ENCODE assay signal across 1 cellular context in the genomic region with DNA sequence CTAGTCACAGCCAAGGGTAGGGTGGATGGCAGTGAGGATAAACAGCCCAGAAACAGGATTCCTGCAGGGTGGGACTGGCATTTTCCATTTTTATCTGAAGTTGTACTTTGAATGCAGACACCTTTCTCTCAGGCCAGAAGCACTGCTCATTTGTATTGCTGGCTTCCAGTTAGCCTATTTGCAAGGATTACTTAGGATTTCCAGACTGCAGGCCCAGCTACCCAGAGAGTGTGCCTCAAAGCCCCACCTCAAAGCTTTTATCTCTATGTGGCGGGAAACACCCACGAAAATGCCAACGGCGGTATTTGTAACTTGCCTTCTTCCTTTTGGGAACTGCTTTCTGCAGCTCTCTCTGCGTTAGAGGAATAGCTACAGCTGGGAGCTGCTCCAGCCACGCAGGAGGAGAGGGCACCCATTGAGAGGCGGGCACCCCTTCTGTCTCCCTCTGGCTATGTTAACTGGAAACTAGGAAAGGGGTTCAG.
A peak's percentile ranks its signal among the peaks of the same experiment; 100 is the strongest.
TF ChIP-seq lines count a peak whose summit lies in the region.

No MANE protein-coding gene starts in this region.

TF ChIP-seq in HepG2, 621 proteins besides CTCF, POLR2A, EP300 and RAD21 (continued from another document and continues in another):
- TF ChIP-seq, protein P1, sequence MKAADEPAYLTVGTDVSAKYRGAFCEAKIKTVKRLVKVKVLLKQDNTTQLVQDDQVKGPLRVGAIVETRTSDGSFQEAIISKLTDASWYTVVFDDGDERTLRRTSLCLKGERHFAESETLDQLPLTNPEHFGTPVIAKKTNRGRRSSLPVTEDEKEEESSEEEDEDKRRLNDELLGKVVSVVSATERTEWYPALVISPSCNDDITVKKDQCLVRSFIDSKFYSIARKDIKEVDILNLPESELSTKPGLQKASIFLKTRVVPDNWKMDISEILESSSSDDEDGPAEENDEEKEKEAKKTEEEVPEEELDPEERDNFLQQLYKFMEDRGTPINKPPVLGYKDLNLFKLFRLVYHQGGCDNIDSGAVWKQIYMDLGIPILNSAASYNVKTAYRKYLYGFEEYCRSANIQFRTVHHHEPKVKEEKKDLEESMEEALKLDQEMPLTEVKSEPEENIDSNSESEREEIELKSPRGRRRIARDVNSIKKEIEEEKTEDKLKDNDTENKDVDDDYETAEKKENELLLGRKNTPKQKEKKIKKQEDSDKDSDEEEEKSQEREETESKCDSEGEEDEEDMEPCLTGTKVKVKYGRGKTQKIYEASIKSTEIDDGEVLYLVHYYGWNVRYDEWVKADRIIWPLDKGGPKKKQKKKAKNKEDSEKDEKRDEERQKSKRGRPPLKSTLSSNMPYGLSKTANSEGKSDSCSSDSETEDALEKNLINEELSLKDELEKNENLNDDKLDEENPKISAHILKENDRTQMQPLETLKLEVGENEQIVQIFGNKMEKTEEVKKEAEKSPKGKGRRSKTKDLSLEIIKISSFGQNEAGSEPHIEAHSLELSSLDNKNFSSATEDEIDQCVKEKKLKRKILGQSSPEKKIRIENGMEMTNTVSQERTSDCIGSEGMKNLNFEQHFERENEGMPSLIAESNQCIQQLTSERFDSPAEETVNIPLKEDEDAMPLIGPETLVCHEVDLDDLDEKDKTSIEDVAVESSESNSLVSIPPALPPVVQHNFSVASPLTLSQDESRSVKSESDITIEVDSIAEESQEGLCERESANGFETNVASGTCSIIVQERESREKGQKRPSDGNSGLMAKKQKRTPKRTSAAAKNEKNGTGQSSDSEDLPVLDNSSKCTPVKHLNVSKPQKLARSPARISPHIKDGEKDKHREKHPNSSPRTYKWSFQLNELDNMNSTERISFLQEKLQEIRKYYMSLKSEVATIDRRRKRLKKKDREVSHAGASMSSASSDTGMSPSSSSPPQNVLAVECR (CRISPR knock-in tag; IDR thresholded peaks at IDR 0.05; ENCODE audit: borderline replicate concordance) = 0 out of 2 replicates have a peak, but pooled peaks have one; percentile 5
- TF ChIP-seq MEIS1 (CRISPR knock-in tag; IDR thresholded peaks at IDR 0.05; ENCODE audit: borderline replicate concordance) (0 out of 2 replicates have a peak, but pooled peaks have one; percentile 46), SATB2 (CRISPR knock-in tag; IDR thresholded peaks at IDR 0.05) (no peak), FOXK2 (IDR thresholded peaks at IDR 0.05) (no peak), CCDC6 (CRISPR knock-in tag; IDR thresholded peaks at IDR 0.05) (no peak), MIER2 (CRISPR knock-in tag; IDR thresholded peaks at IDR 0.05) (no peak), TP53 (CRISPR knock-in tag; conservative IDR thresholded peaks at IDR 0.05) (no peak), NKX3-1 (CRISPR knock-in tag; IDR thresholded peaks at IDR 0.05) (no peak), ZSCAN31 (CRISPR knock-in tag; IDR thresholded peaks at IDR 0.05; ENCODE audit: low read depth) (no peak), ZFP1 (CRISPR knock-in tag; IDR thresholded peaks at IDR 0.05) (no peak), HCFC1 (IDR thresholded peaks at IDR 0.05; ENCODE audit: low read depth, low read length) (no peak), IRX3 (CRISPR knock-in tag; IDR thresholded peaks at IDR 0.05; ENCODE audit: borderline replicate concordance, low read depth) (no peak), ZNF143 (CRISPR knock-in tag; IDR thresholded peaks at IDR 0.05) (no peak), SALL2 (CRISPR knock-in tag; IDR thresholded peaks at IDR 0.05) (no peak), ZKSCAN5 (CRISPR knock-in tag; IDR thresholded peaks at IDR 0.05) (no peak), NFIB (CRISPR knock-in tag; IDR thresholded peaks at IDR 0.05; ENCODE audit: borderline replicate concordance) (no peak), RBAK (CRISPR knock-in tag; IDR thresholded peaks at IDR 0.05) (no peak), ZNF777 (CRISPR knock-in tag; IDR thresholded peaks at IDR 0.05) (no peak), YEATS4 (CRISPR knock-in tag; IDR thresholded peaks at IDR 0.05; ENCODE audit: borderline replicate concordance) (no peak), NR2F1 (CRISPR knock-in tag; IDR thresholded peaks at IDR 0.05) (no peak), NR2F2 (IDR thresholded peaks at IDR 0.05; ENCODE audit: borderline replicate concordance, low read depth) (peak; percentile 13; the same call in 1 of the 2 replicates), ZNF619 (CRISPR knock-in tag; IDR thresholded peaks at IDR 0.05) (no peak), E2F5 (CRISPR knock-in tag; conservative IDR thresholded peaks at IDR 0.05) (no peak), ZNF800 (CRISPR knock-in tag; IDR thresholded peaks at IDR 0.05) (no peak), DR1 (CRISPR knock-in tag; IDR thresholded peaks at IDR 0.05) (no peak), KLF16 (CRISPR knock-in tag; IDR thresholded peaks at IDR 0.05) (no peak), ZNF292 (CRISPR knock-in tag; IDR thresholded peaks at IDR 0.05; ENCODE audit: borderline replicate concordance, low read depth) (no peak), GTF2F1 (IDR thresholded peaks at IDR 0.05; ENCODE audit: low read length) (no peak), FLYWCH1 (CRISPR knock-in tag; IDR thresholded peaks at IDR 0.05) (no peak), HOXA9 (CRISPR knock-in tag; IDR thresholded peaks at IDR 0.05; ENCODE audit: borderline replicate concordance) (no peak), PHF21A (CRISPR knock-in tag; IDR thresholded peaks at IDR 0.05) (0 out of 2 replicates have a peak, but pooled peaks have one; percentile 15), TSC22D2 (CRISPR knock-in tag; IDR thresholded peaks at IDR 0.05; ENCODE audit: borderline replicate concordance) (no peak), ZNF672 (CRISPR knock-in tag; IDR thresholded peaks at IDR 0.05) (no peak), ZNF768 (CRISPR knock-in tag; IDR thresholded peaks at IDR 0.05) (no peak), POGZ (CRISPR knock-in tag; IDR thresholded peaks at IDR 0.05) (no peak), ZFP36L1 (CRISPR knock-in tag; IDR thresholded peaks at IDR 0.05) (0 out of 2 replicates have a peak, but pooled peaks have one; percentile 43), TFDP2 (CRISPR knock-in tag; IDR thresholded peaks at IDR 0.05) (no peak), ZNF839 (CRISPR knock-in tag; IDR thresholded peaks at IDR 0.05; ENCODE audit: borderline replicate concordance) (no peak), ZSCAN12 (CRISPR knock-in tag; IDR thresholded peaks at IDR 0.05) (no peak), ZNF724P (CRISPR knock-in tag; IDR thresholded peaks at IDR 0.05; ENCODE audit: borderline replicate concordance) (no peak), PITX1 (CRISPR knock-in tag; IDR thresholded peaks at IDR 0.05) (0 out of 2 replicates have a peak, but pooled peaks have one; percentile 6), BORCS8-MEF2B (CRISPR knock-in tag; IDR thresholded peaks at IDR 0.05) (no peak), PLRG1 (conservative IDR thresholded peaks at IDR 0.05) (no peak), CAMTA2 (CRISPR knock-in tag; IDR thresholded peaks at IDR 0.05; ENCODE audit: borderline replicate concordance) (no peak), HIVEP1 (CRISPR knock-in tag; IDR thresholded peaks at IDR 0.05) (no peak), NR2C2 (CRISPR knock-in tag; IDR thresholded peaks at IDR 0.05; ENCODE audit: borderline replicate concordance) (no peak), REPIN1 (CRISPR knock-in tag; IDR thresholded peaks at IDR 0.05; ENCODE audit: borderline replicate concordance, low read depth) (no peak), ZMYM4 (CRISPR knock-in tag; IDR thresholded peaks at IDR 0.05) (no peak), ZNF430 (CRISPR knock-in tag; IDR thresholded peaks at IDR 0.05) (0 out of 2 replicates have a peak, but pooled peaks have one; percentile 6), KDM5A (IDR thresholded peaks at IDR 0.05; ENCODE audit: borderline replicate concordance, low read length) (no peak), SP4 (CRISPR knock-in tag; IDR thresholded peaks at IDR 0.05) (no peak), ZNF569 (CRISPR knock-in tag; IDR thresholded peaks at IDR 0.05; ENCODE audit: borderline replicate concordance) (no peak), MIXL1 (CRISPR knock-in tag; IDR thresholded peaks at IDR 0.05) (no peak), POLR2G (IDR thresholded peaks at IDR 0.05; ENCODE audit: low read depth, low read length) (peak; percentile 68), ZSCAN21 (CRISPR knock-in tag; IDR thresholded peaks at IDR 0.05; ENCODE audit: borderline replicate concordance) (0 out of 2 replicates have a peak, but pooled peaks have one; percentile 33), CHD4 (IDR thresholded peaks at IDR 0.05; ENCODE audit: borderline replicate concordance, low read length) (no peak), ZNF34 (CRISPR knock-in tag; IDR thresholded peaks at IDR 0.05; ENCODE audit: borderline replicate concordance) (no peak), ZNF788 (CRISPR knock-in tag; IDR thresholded peaks at IDR 0.05; ENCODE audit: borderline replicate concordance) (no peak), ZNF775 (CRISPR knock-in tag; IDR thresholded peaks at IDR 0.05; ENCODE audit: borderline replicate concordance) (no peak), PTBP1 (IDR thresholded peaks at IDR 0.05; ENCODE audit: low read depth, low read length, poor library complexity, severe bottlenecking) (no peak), CERS6 (CRISPR knock-in tag; IDR thresholded peaks at IDR 0.05) (no peak), FOXC1 (CRISPR knock-in tag; IDR thresholded peaks at IDR 0.05; ENCODE audit: borderline replicate concordance) (no peak), HMGXB4 (CRISPR knock-in tag; IDR thresholded peaks at IDR 0.05; ENCODE audit: borderline replicate concordance in 1 of 2, low read depth in 1 of 2) (no peak), ZNF367 (CRISPR knock-in tag; IDR thresholded peaks at IDR 0.05; ENCODE audit: borderline replicate concordance) (no peak), ASH2L (IDR thresholded peaks at IDR 0.05; ENCODE audit: insufficient read length, low read depth, low read length) (no peak)
- TF ChIP-seq, protein P2, sequence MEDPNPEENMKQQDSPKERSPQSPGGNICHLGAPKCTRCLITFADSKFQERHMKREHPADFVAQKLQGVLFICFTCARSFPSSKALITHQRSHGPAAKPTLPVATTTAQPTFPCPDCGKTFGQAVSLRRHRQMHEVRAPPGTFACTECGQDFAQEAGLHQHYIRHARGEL (CRISPR knock-in tag; IDR thresholded peaks at IDR 0.05) = no peak
- TF ChIP-seq, protein P3, sequence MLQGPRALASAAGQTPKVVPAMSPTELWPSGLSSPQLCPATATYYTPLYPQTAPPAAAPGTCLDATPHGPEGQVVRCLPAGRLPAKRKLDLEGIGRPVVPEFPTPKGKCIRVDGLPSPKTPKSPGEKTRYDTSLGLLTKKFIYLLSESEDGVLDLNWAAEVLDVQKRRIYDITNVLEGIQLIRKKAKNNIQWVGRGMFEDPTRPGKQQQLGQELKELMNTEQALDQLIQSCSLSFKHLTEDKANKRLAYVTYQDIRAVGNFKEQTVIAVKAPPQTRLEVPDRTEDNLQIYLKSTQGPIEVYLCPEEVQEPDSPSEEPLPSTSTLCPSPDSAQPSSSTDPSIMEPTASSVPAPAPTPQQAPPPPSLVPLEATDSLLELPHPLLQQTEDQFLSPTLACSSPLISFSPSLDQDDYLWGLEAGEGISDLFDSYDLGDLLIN (CRISPR knock-in tag; IDR thresholded peaks at IDR 0.05; ENCODE audit: borderline replicate concordance) = no peak
